10 cellular contexts compared by ENCODE assay signal in genomic region chr21:26148071-26148470, GRCh38. TPM values are rescaled to one million over a fixed set of nuclear protein-coding genes. Genes with fewer than 3 reads are reported as not detected.
DNase-seq lines count a peak whose midpoint lies in the region; ATAC-seq and TF ChIP-seq lines count a peak whose summit lies in the region.
"Had no signal": no experiment of that assay in that cellular context is flagged by ENCODE, and none has a peak within 500 bp of the region (broad histone marks: within the 10 kb centered on the region; RNA-seq: fewer than 3 reads in every experiment).

No MANE protein-coding gene starts in this region.

- no peak for TF ChIP-seq RAD21 in Ishikawa (IDR thresholded peaks at IDR 0.05; ENCODE audit: low read depth)

- no peak overlapping the region for H2BK5ac ChIP-seq in mesenchymal stem cell (ENCODE audit: low read depth, low read length, poor library complexity, severe bottlenecking)

- H3K4ac ChIP-seq in mesenchymal stem cell (ENCODE audit: low read depth in 1 of 2, low read length in 2 of 2), result no peak overlapping the region

- H3K9ac ChIP-seq in mesenchymal stem cell (ENCODE audit: low read length), result peak overlapping the region; percentile 65

- H3K4me1 ChIP-seq in mesenchymal stem cell (ENCODE audit: control insufficient read depth, insufficient read depth, low read depth, low read length), result peaks cover 10% of the 10 kb centered on the region

- H3K4me3 ChIP-seq in AG10803 (ENCODE audit: low read length) (no peak overlapping the region), mesenchymal stem cell (ENCODE audit: insufficient read depth in 1 of 2, low read depth in 1 of 2, low read length in 2 of 2) (no peak overlapping the region)

- H3K18ac ChIP-seq in mesenchymal stem cell (ENCODE audit: low read depth in 1 of 2, low read length in 2 of 2), result no peak overlapping the region

- peaks cover 10% of the 10 kb centered on the region for H3K79me1 ChIP-seq in mesenchymal stem cell (replicated peaks; ENCODE audit: low read length, poor library complexity, severe bottlenecking)

- H3K36me3 ChIP-seq in mesenchymal stem cell (ENCODE audit: control insufficient read depth in 1 of 2, insufficient read depth in 2 of 2, low read depth in 1 of 2, low read length in 2 of 2), result peaks cover 0 to 32% of the 10 kb centered on the region in 2 experiments

- no peak overlapping the region for H2BK12ac ChIP-seq in mesenchymal stem cell (ENCODE audit: low read length in 2 of 2)

- peak; percentile 44 for DNase-seq in AG10803 (ENCODE audit: low read depth)
- peak; percentile 40 for DNase-seq in mesenchymal stem cell
- DNase-seq in SIG-M5 treated with dmso at 0.1 percent for 504 hours (lab: John Stamatoyannopoulos, UW; ENCODE audit: unreplicated experiment), result no peak
- no peak for DNase-seq in HUDEP-2 (lab: John Stamatoyannopoulos, UW; ENCODE audit: unreplicated experiment in 76 of 76)
- DNase-seq in activated effector memory CD4-positive, alpha-beta T cell treated with Interleukin-2 at 50 U/mL for 16 hours, result no peak
- DNase-seq: activated CD8-positive, alpha-beta memory T cell treated with anti-CD3 and anti-CD28 coated beads for 24 hours; erythroblast had no signal

- H3K27me3 ChIP-seq in mesenchymal stem cell (ENCODE audit: control insufficient read depth in 1 of 2, insufficient read depth in 1 of 2, low read length in 2 of 2), result no peaks in the 10 kb centered on the region

- H2BK15ac ChIP-seq in mesenchymal stem cell (ENCODE audit: low read depth, poor library complexity, severe bottlenecking), result no peak overlapping the region

- H2AFZ ChIP-seq in mesenchymal stem cell (ENCODE audit: low read depth, low read length), result no peak overlapping the region

- peak overlapping the region; percentile 25 for H3K4me2 ChIP-seq in mesenchymal stem cell (ENCODE audit: low read length, poor library complexity, severe bottlenecking)

- 0% methylated on average over 1 of the region's 2 CpGs for WGBS in mesenchymal stem cell

- H2BK120ac ChIP-seq in mesenchymal stem cell (ENCODE audit: low read depth, low read length), result no peak overlapping the region

- no peak overlapping the region for H2AK5ac ChIP-seq in mesenchymal stem cell (ENCODE audit: low read length, severe bottlenecking)

- ATAC-seq in HG02642 (IDR thresholded peaks at IDR 0.05; ENCODE audit: poor library complexity, unreplicated experiment), result no peak

- H3K14ac ChIP-seq in mesenchymal stem cell (ENCODE audit: low read length in 2 of 2), result no peak overlapping the region

- H3K23ac ChIP-seq in mesenchymal stem cell (ENCODE audit: low read length in 2 of 2), result no peak overlapping the region

- H3K27ac ChIP-seq in cingulate gyrus (ENCODE audit: low read depth, low read length), result peak overlapping the region; percentile 0
- peak overlapping the region; percentile 73 for H3K27ac ChIP-seq in mesenchymal stem cell (ENCODE audit: low read length, poor library complexity, severe bottlenecking)

- TF ChIP-seq EP300 in Ishikawa (IDR thresholded peaks at IDR 0.05; ENCODE audit: borderline replicate concordance), result no peak

- no peak overlapping the region for H4K91ac ChIP-seq in mesenchymal stem cell (ENCODE audit: low read length)

- no peaks in the 10 kb centered on the region for H3K9me3 ChIP-seq in mesenchymal stem cell (ENCODE audit: control insufficient read depth, low read length)

- H4K8ac ChIP-seq in mesenchymal stem cell (ENCODE audit: low read length), result peak overlapping the region; percentile 27

- no peak for TF ChIP-seq CTCF in AG10803 (conservative IDR thresholded peaks at IDR 0.05; ENCODE audit: low read length)

TF ChIP-seq in Ishikawa, 13 proteins besides CTCF, POLR2A, EP300 and RAD21:
- peak; percentile 90 for TF ChIP-seq TEAD4 (IDR thresholded peaks at IDR 0.05)
- no peak for TF ChIP-seq CEBPB (IDR thresholded peaks at IDR 0.05)

RNA-seq across cellular contexts. Expression of gene APP, which starts 22.5 kb away (rescaled TPM):
- 698 TPM for polyA plus RNA-seq in mesenchymal stem cell (2013, experiment 1 of 2)
- 694 TPM for polyA plus RNA-seq in mesenchymal stem cell (2013, experiment 2 of 2)

Comparison
In these comparisons a context has a peak if more than half of its experiments do, and no peak if none do; other contexts are left out.
1. DNase-seq: peak in AG10803 (single experiment) and mesenchymal stem cell (single experiment); none in SIG-M5 treated with dmso at 0.1 percent for 504 hours (single experiment), HUDEP-2 (0 of 76) and activated effector memory CD4-positive, alpha-beta T cell treated with Interleukin-2 at 50 U/mL for 16 hours (single experiment).